In the genomic region with DNA sequence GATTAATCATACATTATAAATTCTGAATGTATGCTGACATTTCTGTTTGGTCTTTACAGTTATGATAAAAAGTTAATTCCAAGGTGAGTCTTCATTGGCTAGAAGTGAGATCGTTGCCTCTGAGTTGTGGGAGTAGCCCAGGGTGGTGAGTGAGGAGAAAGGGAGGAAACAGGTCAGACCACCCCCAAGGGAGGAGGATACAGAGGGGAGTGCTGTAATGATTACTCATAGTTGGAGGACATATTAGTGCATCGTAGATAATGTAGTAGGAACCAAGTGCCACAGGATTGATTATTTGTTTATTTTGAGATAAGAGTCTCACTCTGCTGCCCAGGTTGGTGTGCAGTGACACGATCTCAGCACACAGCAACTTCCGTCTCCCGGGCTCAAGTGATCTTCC, we compare ENCODE assay signal across 30 cellular contexts.
DNase-seq lines count a peak whose midpoint lies in the region; ATAC-seq, FAIRE-seq and TF ChIP-seq lines count a peak whose summit lies in the region.
"Had no signal": no experiment of that assay in that cellular context is flagged by ENCODE, and none has a peak within 500 bp of the region (broad histone marks: within the 10 kb centered on the region; RNA-seq: fewer than 3 reads in every experiment).

No MANE protein-coding gene starts in this region.

- BruUV-seq in PC-3 (replicated peaks; lab: Mats Ljungman, UMichigan): no TSS peak

- no peaks in the 10 kb centered on the region for H3K27me3 ChIP-seq in PC-3 (ENCODE audit: low read length)
- H3K27me3 ChIP-seq in osteoblast (ENCODE audit: insufficient read depth, low read length): no peaks in the 10 kb centered on the region
- no peaks in the 10 kb centered on the region for H3K27me3 ChIP-seq in pancreas
- H3K27me3 ChIP-seq: BLaER1, body of pancreas, dorsolateral prefrontal cortex, left lung, ovary, Peyer's patch, upper lobe of left lung had no signal

- CTCF ChIA-PET in PC-3 (lab: Charles Lee): no interaction called here

- no peaks in the 10 kb centered on the region for H3K9me3 ChIP-seq in PC-3 (ENCODE audit: low read length)
- H3K9me3 ChIP-seq in osteoblast (ENCODE audit: low read depth, low read length): no peaks in the 10 kb centered on the region
- H3K9me3 ChIP-seq in pancreas: no peaks in the 10 kb centered on the region
- H3K9me3 ChIP-seq: BLaER1, body of pancreas, left lung, ovary, Peyer's patch, upper lobe of left lung had no signal

- no peaks in the 10 kb centered on the region for H3K27me3 Mint-ChIP-seq in activated T-helper 17 cell treated with anti-CD3 and anti-CD28 coated beads, Interleukin-2, amount 50 U/mL, for 72 hours

- FAIRE-seq in pancreas (lab: Jason Lieb, UNC): no peak
- FAIRE-seq: endometrium, G401.6, H1 had no signal

- intact Hi-C loops in PC-3 (cut with micrococcal nuclease): no loop called here
- intact Hi-C loops in pancreas (cut with DNase I): no loop called here

- TF ChIP-seq CTCF in PC-3 (conservative IDR thresholded peaks at IDR 0.05; ENCODE audit: low read depth, low read length) (no peak), osteoblast (IDR thresholded peaks at IDR 0.05; ENCODE audit: extremely low read depth, low read depth, low read length) (no peak), pancreas (IDR thresholded peaks at IDR 0.05) (no peak)

- no peaks in the 10 kb centered on the region for H3K9me2 ChIP-seq in PC-3 (replicated peaks; ENCODE audit: low read length)

- peaks cover 14% of the 10 kb centered on the region for H3K9me3 Mint-ChIP-seq in activated T-helper 17 cell treated with anti-CD3 and anti-CD28 coated beads, Interleukin-2, amount 50 U/mL, for 72 hours

- H3K4me3 ChIP-seq in PC-3 (ENCODE audit: low read length): no peak overlapping the region
- no peak overlapping the region for H3K4me3 ChIP-seq in osteoblast (ENCODE audit: insufficient read depth, low read length)
- H3K4me3 ChIP-seq in pancreas: no peak overlapping the region
- H3K4me3 ChIP-seq: BLaER1, body of pancreas, dorsolateral prefrontal cortex, left lung, ovary, Peyer's patch, skin epidermis, upper lobe of left lung had no signal

- WGBS in pancreas, 2 donors: 19 to 20% methylated on average over 5 of the region's 5 CpGs

- no peak overlapping the region for H3K9ac ChIP-seq in PC-3 (ENCODE audit: low read length)
- H3K9ac ChIP-seq: BLaER1 had no signal

- peaks cover 9% of the 10 kb centered on the region for H3F3A ChIP-seq in PC-3 (ENCODE audit: low read length, unreplicated experiment)

- no peak overlapping the region for H3K4me3 Mint-ChIP-seq in activated T-helper 17 cell treated with anti-CD3 and anti-CD28 coated beads, Interleukin-2, amount 50 U/mL, for 72 hours
- H3K4me3 Mint-ChIP-seq: activated T-cell treated with anti-CD3 and anti-CD28 coated beads, Interleukin-2, amount 50 U/mL, for 72 hours; T-helper 1 cell treated with Interleukin-12 subunit alpha and Interleukin-12 subunit beta and Interleukin-4 antibody, amounts not matched to agents 30 μg/mL and 1 μg/mL, for 36 hours had no signal

- POLR2A ChIA-PET in PC-3 (lab: Charles Lee; ENCODE audit: unreplicated experiment): interaction anchor here (0.7 kb wide), 1 partner anchor 355 kb away, joined by 7 read pairs; no protein-coding TSS in a partner anchor

- H3K36me3 Mint-ChIP-seq in activated T-helper 17 cell treated with anti-CD3 and anti-CD28 coated beads, Interleukin-2, amount 50 U/mL, for 72 hours (ENCODE audit: low read depth): no peaks in the 10 kb centered on the region

- peaks cover 47% of the 10 kb centered on the region for H3K4me1 ChIP-seq in PC-3 (ENCODE audit: insufficient read depth, low read length)
- peaks cover 26% of the 10 kb centered on the region for H3K4me1 ChIP-seq in osteoblast (ENCODE audit: insufficient read depth, low read length)
- no peaks in the 10 kb centered on the region for H3K4me1 ChIP-seq in pancreas
- H3K4me1 ChIP-seq: body of pancreas, left lung, Peyer's patch, upper lobe of left lung had no signal

- no peak overlapping the region for H3K27ac Mint-ChIP-seq in activated T-helper 17 cell treated with anti-CD3 and anti-CD28 coated beads, Interleukin-2, amount 50 U/mL, for 72 hours
- H3K27ac Mint-ChIP-seq: activated T-cell treated with anti-CD3 and anti-CD28 coated beads, Interleukin-2, amount 50 U/mL, for 72 hours; T-helper 1 cell treated with Interleukin-12 subunit alpha and Interleukin-12 subunit beta and Interleukin-4 antibody, amounts not matched to agents 30 μg/mL and 1 μg/mL, for 36 hours had no signal

- H3K4me1 Mint-ChIP-seq in activated T-helper 17 cell treated with anti-CD3 and anti-CD28 coated beads, Interleukin-2, amount 50 U/mL, for 72 hours: no peaks in the 10 kb centered on the region

- peak overlapping the region; percentile 86 for H3K27ac ChIP-seq in PC-3 (ENCODE audit: low read length)
- peak overlapping the region; percentile 68 for H3K27ac ChIP-seq in epithelial cell of prostate
- peak overlapping the region; percentile 94 for H3K27ac ChIP-seq in osteoblast (ENCODE audit: low read depth, low read length)
- no peak overlapping the region for H3K27ac ChIP-seq in pancreas
- H3K27ac ChIP-seq: BLaER1, body of pancreas, dorsolateral prefrontal cortex, left lung, ovary, Peyer's patch, skin epidermis, upper lobe of left lung had no signal

- H3K36me3 ChIP-seq in PC-3 (ENCODE audit: low read depth, low read length) (no peaks in the 10 kb centered on the region), osteoblast (ENCODE audit: insufficient read depth, low read length) (no peaks in the 10 kb centered on the region), pancreas (no peaks in the 10 kb centered on the region)
- H3K36me3 ChIP-seq: BLaER1, left lung, ovary, Peyer's patch, upper lobe of left lung had no signal

- H2AFZ ChIP-seq in PC-3 (ENCODE audit: low read length): peak overlapping the region; percentile 58
- H2AFZ ChIP-seq in osteoblast (ENCODE audit: low read length): no peak overlapping the region

- DNase-seq in EL (peak; percentile 33), PC-3 (peak; percentile 62), epithelial cell of prostate (ENCODE audit: low read depth, low spot score) (no peak), osteoblast (ENCODE audit: insufficient read length, low spot score, missing footprints) (no peak), pancreas (no peak)
- DNase-seq: activated CD4-positive, alpha-beta T cell treated with anti-CD3 and anti-CD28 coated beads, Interleukin-2, amount 50 U/mL, for 4 hours; activated naive CD4-positive, alpha-beta T cell treated with Interleukin-2 at 50 U/mL for 16 hours; activated T-cell treated with anti-CD3 and anti-CD28 coated beads, Interleukin-2, amount 50 U/mL, for 72 hours; body of pancreas; DMS153; dorsolateral prefrontal cortex; glutamatergic neuron; left lung; mesendoderm; NCI-H1436; NCI-H774; ovary; Peyer's patch; stimulated activated naive CD4-positive, alpha-beta T cell; upper lobe of left lung had no signal

- H3K79me2 ChIP-seq in PC-3 (ENCODE audit: low read length): no peaks in the 10 kb centered on the region
- H3K79me2 ChIP-seq in osteoblast (ENCODE audit: insufficient read depth, low read length): no peaks in the 10 kb centered on the region

- H3K4me2 ChIP-seq in PC-3 (ENCODE audit: low read length) (peak overlapping the region; percentile 20; the same call in 1 of the 2 replicates), osteoblast (ENCODE audit: insufficient read depth, low read length) (no peak overlapping the region)
- H3K4me2 ChIP-seq: BLaER1 had no signal

- ATAC-seq in PC-3 (peak; percentile 11; the same call in 1 of the 2 replicates), GM18870 (IDR thresholded peaks at IDR 0.05; ENCODE audit: unreplicated experiment) (no peak), HG02759 (IDR thresholded peaks at IDR 0.05; ENCODE audit: unreplicated experiment) (no peak), pancreas (no peak)
- ATAC-seq in activated T-helper 17 cell treated with anti-CD3 and anti-CD28 coated beads, Interleukin-2, amount 50 U/mL, for 72 hours (replicated peaks): no peak
- ATAC-seq: activated CD4-positive, CD25-positive, alpha-beta regulatory T cell treated with anti-CD3 and anti-CD28 coated beads, Interleukin-2, amount 50 U/mL, for 24 hours; activated T-cell treated with anti-CD3 and anti-CD28 coated beads, Interleukin-2, amount 50 U/mL, for 72 hours; body of pancreas; left lung had no signal

- H4K20me1 ChIP-seq in PC-3 (ENCODE audit: low read length): no peaks in the 10 kb centered on the region
- H4K20me1 ChIP-seq in osteoblast (ENCODE audit: insufficient read depth, low read length): no peaks in the 10 kb centered on the region
- H4K20me1 ChIP-seq: BLaER1 had no signal

Comparison
In these comparisons a context has a peak if more than half of its experiments do, and no peak if none do; other contexts are left out.
1. DNase-seq: peak in EL (single experiment) and PC-3 (single experiment); none in epithelial cell of prostate (single experiment), osteoblast (single experiment) and pancreas (0 of 6).
2. H3K27ac ChIP-seq: peak in PC-3 (single experiment), epithelial cell of prostate (single experiment) and osteoblast (single experiment); none in pancreas (0 of 4).